17 cellular contexts compared by ENCODE assay signal in the genomic region with DNA sequence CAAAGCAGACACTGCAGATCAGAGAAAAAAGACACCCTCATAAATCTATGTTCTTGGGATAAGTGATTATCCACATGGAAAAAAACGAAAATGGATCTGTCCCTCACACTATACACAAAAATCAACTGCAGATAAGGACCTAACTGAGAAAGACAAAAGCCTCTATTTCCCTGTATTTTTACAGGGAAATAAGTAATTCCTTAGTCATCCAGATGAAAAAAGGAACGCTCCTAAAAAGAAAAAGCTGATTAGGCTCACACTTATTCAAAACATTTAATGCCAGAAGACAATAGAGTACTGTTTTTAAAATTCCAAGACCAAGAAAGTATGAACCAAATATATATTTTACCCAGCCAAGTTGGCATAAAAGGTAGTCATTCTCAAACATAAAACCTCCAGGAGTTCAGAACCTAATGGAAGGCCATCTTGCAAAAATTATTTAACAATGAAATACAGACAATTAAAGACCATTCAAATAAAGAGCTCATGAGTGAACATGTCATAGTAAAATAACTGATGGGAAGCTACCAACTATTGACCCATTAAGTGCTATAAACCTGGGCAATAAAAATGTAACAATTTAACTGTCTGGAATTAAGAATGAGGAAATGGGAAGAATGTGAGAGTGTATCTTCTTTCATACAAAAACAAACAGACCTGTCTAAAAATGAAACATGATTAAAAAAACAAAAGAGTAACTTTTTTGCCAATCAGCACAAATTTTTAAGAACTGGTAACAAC. TPM values are rescaled to one million over a fixed set of nuclear protein-coding genes. Genes with fewer than 3 reads are reported as not detected.
DNase-seq lines count a peak whose midpoint lies in the region; ATAC-seq, FAIRE-seq and TF ChIP-seq lines count a peak whose summit lies in the region.
"Had no signal": no experiment of that assay in that cellular context is flagged by ENCODE, and none has a peak within 500 bp of the region (broad histone marks: within the 10 kb centered on the region; RNA-seq: fewer than 3 reads in every experiment).

No MANE protein-coding gene starts in this region.

- H2AFZ ChIP-seq in GM23338 (no peak overlapping the region), PC-3 (ENCODE audit: low read length) (no peak overlapping the region)

- 67 to 76% methylated on average over 2 of the region's 2 CpGs for WGBS in heart right ventricle, 2 donors
- WGBS in pancreas, 2 donors: 49 to 70% methylated on average over 2 of the region's 2 CpGs

- H3K36me3 ChIP-seq in GM23338 (ENCODE audit: insufficient read depth): no peaks in the 10 kb centered on the region; the same call in 1 of the 2 replicates
- peaks cover 12% of the 10 kb centered on the region; the same call in 1 of the 2 replicates for H3K36me3 ChIP-seq in PC-3 (ENCODE audit: low read depth, low read length)
- peaks cover 0 to 34% (median 9%) of the 10 kb centered on the region in 9 donors for H3K36me3 ChIP-seq in heart right ventricle
- peaks cover 0 to 5% (median 0%) of the 10 kb centered on the region in 3 donors for H3K36me3 ChIP-seq in pancreas

- H3K9me3 Mint-ChIP-seq in GM23338 (peaks cover 6% of the 10 kb centered on the region; the same call in 2 of the 3 replicates), nephron progenitor cell (peaks cover 48% of the 10 kb centered on the region)
- H3K9me3 Mint-ChIP-seq in dendritic cell treated with granulocyte-macrophage colony-stimulating factor and Interleukin-4, amounts not matched to agents 40 ng/mL and 50 ng/mL, for 4 days: peaks cover 9% of the 10 kb centered on the region
- H3K9me3 Mint-ChIP-seq: CD4-positive, alpha-beta T cell had no signal

- DNase-seq in GM23338 (ENCODE audit: low spot score) (no peak), PC-3 (no peak), nephron progenitor cell (no peak), heart right ventricle (no peak), SIG-M5 treated with dmso at 0.1 percent for 504 hours (lab: John Stamatoyannopoulos, UW; ENCODE audit: unreplicated experiment) (no peak), pancreas (no peak)
- DNase-seq: CD4-positive, alpha-beta T cell; DND-41; GDM1; Kasumi-1; MV-4-11; NCI-H345; NCI-H69; NK-92 treated with Interleukin-12 subunit alpha and Interleukin-12 subunit beta, amount 100 ng/mL, for 24 hours had no signal

- CTCF ChIA-PET in PC-3 (lab: Charles Lee): no interaction called here

- H3K27ac Mint-ChIP-seq in GM23338 (peak overlapping the region; percentile 9; the same call in 1 of the 2 replicates), nephron progenitor cell (peak overlapping the region; percentile 36)
- H3K27ac Mint-ChIP-seq in dendritic cell treated with granulocyte-macrophage colony-stimulating factor and Interleukin-4, amounts not matched to agents 40 ng/mL and 50 ng/mL, for 4 days: peak overlapping the region; percentile 23
- H3K27ac Mint-ChIP-seq: B cell; CD4-positive, alpha-beta T cell had no signal

- no peak for FAIRE-seq in pancreas (lab: Jason Lieb, UNC)
- FAIRE-seq: GM12892 had no signal

- intact Hi-C loops in PC-3 (cut with micrococcal nuclease) (no loop called here), heart right ventricle (cut with DNase I) (no loop called here), pancreas (cut with DNase I) (no loop called here)
- intact Hi-C loops in dendritic cell treated with granulocyte-macrophage colony-stimulating factor and Interleukin-4, amounts not matched to agents 40 ng/mL and 50 ng/mL, for 4 days (cut with micrococcal nuclease): no loop called here

- POLR2A ChIA-PET in PC-3 (lab: Charles Lee; ENCODE audit: unreplicated experiment): interaction anchor here (0.5 to 0.6 kb wide), 2 partner anchors 8 to 20 kb away, joined by 3 to 4 read pairs; partner anchors contain the start of gene PAPSS1

- H3K27me3 ChIP-seq in GM23338 (ENCODE audit: insufficient read depth) (no peaks in the 10 kb centered on the region), PC-3 (ENCODE audit: low read length) (no peaks in the 10 kb centered on the region), heart right ventricle (no peaks in the 10 kb centered on the region), pancreas (no peaks in the 10 kb centered on the region)

- H3F3A ChIP-seq in GM23338 (replicated peaks; ENCODE audit: low read depth): no peaks in the 10 kb centered on the region
- no peaks in the 10 kb centered on the region for H3F3A ChIP-seq in PC-3 (ENCODE audit: low read length, unreplicated experiment)

- H4K20me1 ChIP-seq in GM23338 (replicated peaks; ENCODE audit: insufficient read depth): no peaks in the 10 kb centered on the region
- H4K20me1 ChIP-seq in PC-3 (ENCODE audit: low read length): no peaks in the 10 kb centered on the region

- H3K4me1 Mint-ChIP-seq in GM23338 (no peaks in the 10 kb centered on the region), nephron progenitor cell (peaks cover 18% of the 10 kb centered on the region)
- peaks cover 31% of the 10 kb centered on the region for H3K4me1 Mint-ChIP-seq in dendritic cell treated with granulocyte-macrophage colony-stimulating factor and Interleukin-4, amounts not matched to agents 40 ng/mL and 50 ng/mL, for 4 days (ENCODE audit: low read depth)

- H3K9me3 ChIP-seq in PC-3 (ENCODE audit: low read length) (no peaks in the 10 kb centered on the region), heart right ventricle (peaks cover 0 to 30% (median 11%) of the 10 kb centered on the region in 11 donors), pancreas (no peaks in the 10 kb centered on the region)

- H3K79me2 ChIP-seq in GM23338 (replicated peaks; ENCODE audit: insufficient read depth) (peaks cover 78% of the 10 kb centered on the region), PC-3 (ENCODE audit: low read length) (no peaks in the 10 kb centered on the region)

- no peak overlapping the region for H3K27ac ChIP-seq in GM23338 (ENCODE audit: low read depth)
- H3K27ac ChIP-seq in PC-3 (ENCODE audit: low read length): no peak overlapping the region
- no peak overlapping the region for H3K27ac ChIP-seq in heart right ventricle
- H3K27ac ChIP-seq in pancreas: no peak overlapping the region

- H3K4me3 Mint-ChIP-seq in GM23338 (no peak overlapping the region), nephron progenitor cell (no peak overlapping the region)
- no peak overlapping the region for H3K4me3 Mint-ChIP-seq in dendritic cell treated with granulocyte-macrophage colony-stimulating factor and Interleukin-4, amounts not matched to agents 40 ng/mL and 50 ng/mL, for 4 days
- H3K4me3 Mint-ChIP-seq: B cell; CD4-positive, alpha-beta T cell had no signal

- H3K4me1 ChIP-seq in GM23338 (ENCODE audit: insufficient read depth): no peaks in the 10 kb centered on the region
- no peaks in the 10 kb centered on the region for H3K4me1 ChIP-seq in PC-3 (ENCODE audit: insufficient read depth, low read length)
- peaks cover 0 to 9% (median 0%) of the 10 kb centered on the region in 9 donors for H3K4me1 ChIP-seq in heart right ventricle
- peaks cover 4 to 6% (median 4%) of the 10 kb centered on the region in 3 donors for H3K4me1 ChIP-seq in pancreas

- no peak overlapping the region for H3K9ac ChIP-seq in PC-3 (ENCODE audit: low read length)

- no peak overlapping the region for H3K4me2 ChIP-seq in GM23338
- H3K4me2 ChIP-seq in PC-3 (ENCODE audit: low read length): no peak overlapping the region

- BruUV-seq in PC-3 (replicated peaks; lab: Mats Ljungman, UMichigan): no TSS peak

- H3K27me3 Mint-ChIP-seq in GM23338 (ENCODE audit: insufficient read depth, low read depth, poor library complexity) (no peaks in the 10 kb centered on the region), nephron progenitor cell (ENCODE audit: low read depth, poor library complexity) (peaks cover 2% of the 10 kb centered on the region)
- H3K27me3 Mint-ChIP-seq in dendritic cell treated with granulocyte-macrophage colony-stimulating factor and Interleukin-4, amounts not matched to agents 40 ng/mL and 50 ng/mL, for 4 days: no peaks in the 10 kb centered on the region
- H3K27me3 Mint-ChIP-seq: B cell; CD4-positive, alpha-beta T cell had no signal

- no peak overlapping the region for H3K4me3 ChIP-seq in GM23338
- no peak overlapping the region for H3K4me3 ChIP-seq in PC-3 (ENCODE audit: low read length)
- H3K4me3 ChIP-seq in heart right ventricle: no peak overlapping the region
- H3K4me3 ChIP-seq in pancreas: no peak overlapping the region

- no peaks in the 10 kb centered on the region for H3K9me2 ChIP-seq in GM23338 (ENCODE audit: insufficient read depth)
- H3K9me2 ChIP-seq in PC-3 (replicated peaks; ENCODE audit: low read length): no peaks in the 10 kb centered on the region

- ATAC-seq in GM23338: no peak
- peak; percentile 20; the same call in 1 of the 2 replicates for ATAC-seq in PC-3
- ATAC-seq in heart right ventricle: no peak
- no peak for ATAC-seq in pancreas

- peaks cover 33% of the 10 kb centered on the region for H3K36me3 Mint-ChIP-seq in GM23338 (ENCODE audit: low read depth)
- H3K36me3 Mint-ChIP-seq in dendritic cell treated with granulocyte-macrophage colony-stimulating factor and Interleukin-4, amounts not matched to agents 40 ng/mL and 50 ng/mL, for 4 days (ENCODE audit: low read depth): peaks cover 41% of the 10 kb centered on the region
- H3K36me3 Mint-ChIP-seq in nephron progenitor cell (ENCODE audit: low read depth): peaks cover 100% of the 10 kb centered on the region

- TF ChIP-seq CTCF in GM23338 (conservative IDR thresholded peaks at IDR 0.05; ENCODE audit: low read depth in 2 of 2) (no peak), PC-3 (conservative IDR thresholded peaks at IDR 0.05; ENCODE audit: low read depth, low read length) (no peak), nephron progenitor cell (IDR thresholded peaks at IDR 0.05) (no peak), heart right ventricle (IDR thresholded peaks at IDR 0.05) (no peak), pancreas (IDR thresholded peaks at IDR 0.05) (no peak)

TF ChIP-seq in GM23338, 12 proteins besides CTCF, POLR2A, EP300 and RAD21 (continues in another document):
- TF ChIP-seq ZNF331 (CRISPR knock-in tag; IDR thresholded peaks at IDR 0.05; ENCODE audit: low read depth): no peak
- no peak for TF ChIP-seq EZH2 (IDR thresholded peaks at IDR 0.05; ENCODE audit: low read depth, unreplicated experiment)

RNA-seq across cellular contexts. Expression of gene PAPSS1, which starts 20.4 kb away (rescaled TPM):
- total RNA-seq in GM23338 (2014; rRNA removed; shearing (Covaris generic)): 79.1 and 85.8 TPM in 2 replicates
- polyA plus RNA-seq in GM23338 (2016; fragmentation: Nextera tagmentation; extraction: Ambion mirVana): 72.0 and 76.6 TPM in 2 replicates
- total RNA-seq in PC-3 (2014; rRNA removed): 24.5 and 28.0 TPM in 2 replicates
- total RNA-seq in heart right ventricle: 10 to 100 TPM in 7 of 10 donors, 1 to 10 TPM in 3; 8.5 to 18.9 (median 10.7) TPM
- 10 to 100 TPM in 1 of 2 donors, 1 to 10 TPM in 1; 6.9 to 14.7 TPM for polyA plus RNA-seq in heart right ventricle
- total RNA-seq in pancreas: 10 to 100 TPM; 19.1 to 45.1 (median 26.3) TPM
- 10 to 100 TPM; 19.8 to 25.6 TPM for polyA plus RNA-seq in pancreas
